ENCODE assay signal across 22 cellular contexts in the genomic region with DNA sequence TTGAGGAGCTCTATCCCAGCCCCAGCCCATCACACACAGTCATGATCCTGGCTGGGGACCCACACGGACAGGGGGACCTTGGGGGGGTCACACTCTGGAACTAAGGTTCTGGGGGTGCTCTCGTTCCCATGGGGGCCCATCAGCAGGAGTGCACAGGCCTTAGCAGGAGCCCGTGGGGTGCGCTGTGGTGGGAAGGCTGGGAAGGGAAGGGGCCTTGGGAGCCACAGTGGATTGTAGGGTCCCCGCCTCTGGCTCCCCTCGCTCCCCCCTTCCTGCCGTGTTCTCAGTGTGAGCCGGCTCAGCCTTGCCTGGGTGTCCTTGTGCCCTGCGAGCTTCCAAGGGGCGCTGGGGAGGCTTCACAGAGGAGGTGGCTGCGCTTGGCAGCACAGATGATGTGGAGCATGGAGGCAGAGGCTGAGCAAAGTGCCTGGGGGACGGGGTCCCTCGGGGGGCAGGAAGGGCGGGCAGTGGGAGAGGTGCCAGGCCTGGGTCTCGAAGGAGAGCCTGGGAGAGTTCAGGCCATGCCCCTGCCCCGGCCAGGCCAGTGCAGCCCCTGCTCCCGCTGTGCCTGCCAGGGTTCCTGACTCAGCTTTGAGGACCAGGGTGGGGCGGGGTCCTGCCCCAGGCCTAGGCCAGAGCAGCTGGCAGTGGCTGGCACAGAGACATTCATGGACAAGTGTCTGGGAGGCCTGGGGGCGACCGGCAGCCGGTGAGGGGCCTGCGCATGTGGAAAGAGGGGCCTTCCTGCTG. TPM values are rescaled to one million over a fixed set of nuclear protein-coding genes. Genes with fewer than 3 reads are reported as not detected.
DNase-seq lines count a peak whose midpoint lies in the region; ATAC-seq and TF ChIP-seq lines count a peak whose summit lies in the region.
"Had no signal": no experiment of that assay in that cellular context is flagged by ENCODE, and none has a peak within 500 bp of the region (broad histone marks: within the 10 kb centered on the region; RNA-seq: fewer than 3 reads in every experiment).

No MANE protein-coding gene starts in this region.

- intact Hi-C loops in naive thymus-derived CD4-positive, alpha-beta T cell (cut with micrococcal nuclease) = no loop called here

- no peaks in the 10 kb centered on the region for H3K36me3 ChIP-seq in RWPE2 (ENCODE audit: low read depth)
- H3K36me3 ChIP-seq in naive thymus-derived CD4-positive, alpha-beta T cell (ENCODE audit: control insufficient read depth in 2 of 3, insufficient read depth in 3 of 3, low read length in 3 of 3) = no peaks in the 10 kb centered on the region
- no peaks in the 10 kb centered on the region for H3K36me3 ChIP-seq in osteoblast (ENCODE audit: insufficient read depth, low read length)

- H3K4me1 ChIP-seq in RWPE2 (ENCODE audit: insufficient read depth, poor library complexity, severe bottlenecking) (peaks cover 28% of the 10 kb centered on the region), foreskin keratinocyte (peaks cover 4% of the 10 kb centered on the region), osteoblast (ENCODE audit: insufficient read depth, low read length) (peaks cover 9% of the 10 kb centered on the region)
- H3K4me1 ChIP-seq in naive thymus-derived CD4-positive, alpha-beta T cell (ENCODE audit: control insufficient read depth in 2 of 2, insufficient read depth in 2 of 2, low read length in 2 of 2) = no peaks in the 10 kb centered on the region
- H3K4me1 ChIP-seq: Caco-2, spleen had no signal

- peak overlapping the region; percentile 73 for H3K27ac Mint-ChIP-seq in activated CD4-positive, alpha-beta T cell treated with anti-CD3 and anti-CD28 coated beads, Interleukin-2, amount 10 ng/mL, durations not matched to agents 7 days and 5 days
- no peak overlapping the region for H3K27ac Mint-ChIP-seq in naive thymus-derived CD4-positive, alpha-beta T cell
- H3K27ac Mint-ChIP-seq: activated CD8-positive, alpha-beta memory T cell treated with anti-CD3 and anti-CD28 coated beads, Interleukin-2, amount 10 ng/mL, durations not matched to agents 7 days and 5 days; mesothelial cell of epicardium had no signal

- H3K27ac ChIP-seq in RWPE2 (ENCODE audit: poor library complexity, severe bottlenecking) = peak overlapping the region; percentile 75
- H3K27ac ChIP-seq in foreskin keratinocyte = no peak overlapping the region
- H3K27ac ChIP-seq in skin epidermis = peak overlapping the region in 13 of 21 experiments; percentile 11 to 64 (median 28)
- H3K27ac ChIP-seq in naive thymus-derived CD4-positive, alpha-beta T cell (ENCODE audit: low read depth, low read length) = no peak overlapping the region
- no peak overlapping the region for H3K27ac ChIP-seq in osteoblast (ENCODE audit: low read depth, low read length)
- H3K27ac ChIP-seq: HL-60, spleen had no signal

- H2AFZ ChIP-seq in osteoblast (ENCODE audit: low read length) = no peak overlapping the region

- no peaks in the 10 kb centered on the region for H3K27me3 ChIP-seq in RWPE2 (ENCODE audit: insufficient read depth, poor library complexity, severe bottlenecking)
- no peaks in the 10 kb centered on the region for H3K27me3 ChIP-seq in foreskin keratinocyte
- no peaks in the 10 kb centered on the region for H3K27me3 ChIP-seq in naive thymus-derived CD4-positive, alpha-beta T cell (ENCODE audit: control insufficient read depth in 2 of 2, insufficient read depth in 2 of 2, low read length in 2 of 2)
- H3K27me3 ChIP-seq in osteoblast (ENCODE audit: insufficient read depth, low read length) = no peaks in the 10 kb centered on the region
- H3K27me3 ChIP-seq: spleen, stomach had no signal

- no peaks in the 10 kb centered on the region for H3K27me3 Mint-ChIP-seq in activated CD4-positive, alpha-beta T cell treated with anti-CD3 and anti-CD28 coated beads, Interleukin-2, amount 10 ng/mL, durations not matched to agents 7 days and 5 days
- H3K27me3 Mint-ChIP-seq in naive thymus-derived CD4-positive, alpha-beta T cell = no peaks in the 10 kb centered on the region
- H3K27me3 Mint-ChIP-seq: activated CD8-positive, alpha-beta memory T cell treated with anti-CD3 and anti-CD28 coated beads, Interleukin-2, amount 10 ng/mL, durations not matched to agents 7 days and 5 days; brain had no signal

- H4K20me1 ChIP-seq in osteoblast (ENCODE audit: insufficient read depth, low read length) = no peaks in the 10 kb centered on the region

- no peaks in the 10 kb centered on the region for H3K79me2 ChIP-seq in osteoblast (ENCODE audit: insufficient read depth, low read length)

- CTCF ChIA-PET in activated CD4-positive, alpha-beta T cell treated with anti-CD3 and anti-CD28 coated beads, Interleukin-2, amount 10 ng/mL, durations not matched to agents 7 days and 5 days (lab: Charles Lee) = interaction anchor here (1.5 kb wide), 1 partner anchor 90 kb away, joined by 4 read pairs; no protein-coding TSS in a partner anchor
- CTCF ChIA-PET in naive thymus-derived CD4-positive, alpha-beta T cell (lab: Charles Lee) = no interaction called here

- no peak overlapping the region for H3K4me3 Mint-ChIP-seq in activated CD4-positive, alpha-beta T cell treated with anti-CD3 and anti-CD28 coated beads, Interleukin-2, amount 10 ng/mL, durations not matched to agents 7 days and 5 days
- H3K4me3 Mint-ChIP-seq in naive thymus-derived CD4-positive, alpha-beta T cell = no peak overlapping the region
- H3K4me3 Mint-ChIP-seq: activated CD8-positive, alpha-beta memory T cell treated with anti-CD3 and anti-CD28 coated beads, Interleukin-2, amount 10 ng/mL, durations not matched to agents 7 days and 5 days; brain; mesothelial cell of epicardium had no signal

- TF ChIP-seq CTCF in RWPE2 (IDR thresholded peaks at IDR 0.05; ENCODE audit: poor library complexity, severe bottlenecking) (no peak), foreskin keratinocyte (conservative IDR thresholded peaks at IDR 0.05) (no peak), osteoblast (IDR thresholded peaks at IDR 0.05; ENCODE audit: extremely low read depth, low read depth, low read length) (no peak)

- H3K4me2 ChIP-seq in osteoblast (ENCODE audit: insufficient read depth, low read length) = no peak overlapping the region

- no peaks in the 10 kb centered on the region for H3K36me3 Mint-ChIP-seq in activated CD4-positive, alpha-beta T cell treated with anti-CD3 and anti-CD28 coated beads, Interleukin-2, amount 10 ng/mL, durations not matched to agents 7 days and 5 days (ENCODE audit: low read depth)
- no peaks in the 10 kb centered on the region for H3K36me3 Mint-ChIP-seq in naive thymus-derived CD4-positive, alpha-beta T cell
- H3K36me3 Mint-ChIP-seq: activated CD8-positive, alpha-beta memory T cell treated with anti-CD3 and anti-CD28 coated beads, Interleukin-2, amount 10 ng/mL, durations not matched to agents 7 days and 5 days had no signal

- H3K9me3 ChIP-seq in RWPE2 (ENCODE audit: severe bottlenecking) (no peaks in the 10 kb centered on the region), osteoblast (ENCODE audit: low read depth, low read length) (no peaks in the 10 kb centered on the region)
- H3K9me3 ChIP-seq in naive thymus-derived CD4-positive, alpha-beta T cell (ENCODE audit: control insufficient read depth in 2 of 3, low read length in 3 of 3) = no peaks in the 10 kb centered on the region
- H3K9me3 ChIP-seq: Caco-2, spleen, stomach had no signal

- POLR2A ChIA-PET in activated CD4-positive, alpha-beta T cell treated with anti-CD3 and anti-CD28 coated beads, Interleukin-2, amount 10 ng/mL, durations not matched to agents 7 days and 5 days (lab: Charles Lee) = no interaction called here
- POLR2A ChIA-PET in naive thymus-derived CD4-positive, alpha-beta T cell (lab: Charles Lee) = interaction anchor here (0.6 kb wide), 1 partner anchor 41 kb away, joined by 3 read pairs; no protein-coding TSS in a partner anchor

- H3K4me3 ChIP-seq in RWPE2 (ENCODE audit: severe bottlenecking) (no peak overlapping the region), skin epidermis (no peak overlapping the region), osteoblast (ENCODE audit: insufficient read depth, low read length) (no peak overlapping the region)
- no peak overlapping the region for H3K4me3 ChIP-seq in naive thymus-derived CD4-positive, alpha-beta T cell (ENCODE audit: low read length)
- H3K4me3 ChIP-seq: spleen, stomach had no signal

- no peak for DNase-seq in activated CD4-positive, alpha-beta T cell treated with anti-CD3 and anti-CD28 coated beads, Interleukin-2, amount 10 ng/mL, durations not matched to agents 7 days and 5 days
- no peak for DNase-seq in activated CD4-positive, alpha-beta T cell treated with anti-CD3 and anti-CD28 coated beads for 1 hour
- DNase-seq in RWPE2 (ENCODE audit: low spot score) (no peak), foreskin keratinocyte (no peak), osteoblast (ENCODE audit: insufficient read length, low spot score, missing footprints) (no peak)
- no peak for DNase-seq in naive thymus-derived CD4-positive, alpha-beta T cell
- DNase-seq: activated CD8-positive, alpha-beta memory T cell treated with anti-CD3 and anti-CD28 coated beads, Interleukin-2, amount 10 ng/mL, durations not matched to agents 7 days and 5 days; activated naive CD4-positive, alpha-beta T cell; Caco-2; effector CD8-positive, alpha-beta T cell; foreskin melanocyte; NCI-H146; spleen had no signal

- H3K4me1 Mint-ChIP-seq in activated CD4-positive, alpha-beta T cell treated with anti-CD3 and anti-CD28 coated beads, Interleukin-2, amount 10 ng/mL, durations not matched to agents 7 days and 5 days = no peaks in the 10 kb centered on the region
- H3K4me1 Mint-ChIP-seq in naive thymus-derived CD4-positive, alpha-beta T cell = no peaks in the 10 kb centered on the region
- H3K4me1 Mint-ChIP-seq: activated CD8-positive, alpha-beta memory T cell treated with anti-CD3 and anti-CD28 coated beads, Interleukin-2, amount 10 ng/mL, durations not matched to agents 7 days and 5 days had no signal

- H3K9me3 Mint-ChIP-seq in activated CD4-positive, alpha-beta T cell treated with anti-CD3 and anti-CD28 coated beads, Interleukin-2, amount 10 ng/mL, durations not matched to agents 7 days and 5 days = no peaks in the 10 kb centered on the region
- no peaks in the 10 kb centered on the region for H3K9me3 Mint-ChIP-seq in naive thymus-derived CD4-positive, alpha-beta T cell
- H3K9me3 Mint-ChIP-seq: mesothelial cell of epicardium had no signal

- ATAC-seq in RWPE2 (ENCODE audit: low read depth) = peak; percentile 49
- peak; percentile 8 for ATAC-seq in foreskin keratinocyte
- no peak for ATAC-seq in naive thymus-derived CD4-positive, alpha-beta T cell
- ATAC-seq in HG03045 (IDR thresholded peaks at IDR 0.05; ENCODE audit: unreplicated experiment) = no peak

RNA-seq across cellular contexts. Expression of gene HGFAC, which starts 5.5 kb away (rescaled TPM):
- under 1 TPM in 1 of 2 experiments, not detected in 1; 0.10 TPM for total RNA-seq in activated CD4-positive, alpha-beta T cell treated with anti-CD3 and anti-CD28 coated beads, Interleukin-2, amount 10 ng/mL, durations not matched to agents 7 days and 5 days
- total RNA-seq in foreskin keratinocyte = not detected in 2 replicates
- polyA plus RNA-seq in foreskin keratinocyte = not detected in 2 replicates
- total RNA-seq in naive thymus-derived CD4-positive, alpha-beta T cell = under 1 TPM in 2 of 5 experiments, not detected in 3; 0.54 to 0.82 TPM
- polyA plus RNA-seq in naive thymus-derived CD4-positive, alpha-beta T cell = not detected
- not detected in 2 replicates for total RNA-seq in osteoblast
- total RNA-seq: activated CD8-positive, alpha-beta memory T cell treated with anti-CD3 and anti-CD28 coated beads, Interleukin-2, amount 10 ng/mL, durations not matched to agents 7 days and 5 days; OCI-LY7; omental fat pad; stomach had no signal
- polyA plus RNA-seq: AG04450 had no signal

RNA-seq across cellular contexts. Expression of gene DOK7, which starts 26.9 kb away (rescaled TPM):
- total RNA-seq in activated CD4-positive, alpha-beta T cell treated with anti-CD3 and anti-CD28 coated beads, Interleukin-2, amount 10 ng/mL, durations not matched to agents 7 days and 5 days = not detected
- 0.81 and 1.1 TPM in 2 replicates for total RNA-seq in foreskin keratinocyte
- 0.71 and 1.1 TPM in 2 replicates for polyA plus RNA-seq in foreskin keratinocyte
- not detected for total RNA-seq in naive thymus-derived CD4-positive, alpha-beta T cell
- not detected for polyA plus RNA-seq in naive thymus-derived CD4-positive, alpha-beta T cell
- total RNA-seq in osteoblast = not detected in 2 replicates
- total RNA-seq: activated CD8-positive, alpha-beta memory T cell treated with anti-CD3 and anti-CD28 coated beads, Interleukin-2, amount 10 ng/mL, durations not matched to agents 7 days and 5 days; omental fat pad had no signal
- polyA plus RNA-seq: AG04450 had no signal

Comparison
In these comparisons a context has a peak if more than half of its experiments do, and no peak if none do; other contexts are left out.
1. ATAC-seq: peak in RWPE2 (single experiment) and foreskin keratinocyte (single experiment); none in naive thymus-derived CD4-positive, alpha-beta T cell (single experiment) and HG03045 (single experiment).
2. H3K27ac ChIP-seq: peak in RWPE2 (single experiment) and skin epidermis (13 of 21); none in foreskin keratinocyte (single experiment), naive thymus-derived CD4-positive, alpha-beta T cell (single experiment) and osteoblast (single experiment).